26 cellular contexts compared by ENCODE assay signal in the genomic region with DNA sequence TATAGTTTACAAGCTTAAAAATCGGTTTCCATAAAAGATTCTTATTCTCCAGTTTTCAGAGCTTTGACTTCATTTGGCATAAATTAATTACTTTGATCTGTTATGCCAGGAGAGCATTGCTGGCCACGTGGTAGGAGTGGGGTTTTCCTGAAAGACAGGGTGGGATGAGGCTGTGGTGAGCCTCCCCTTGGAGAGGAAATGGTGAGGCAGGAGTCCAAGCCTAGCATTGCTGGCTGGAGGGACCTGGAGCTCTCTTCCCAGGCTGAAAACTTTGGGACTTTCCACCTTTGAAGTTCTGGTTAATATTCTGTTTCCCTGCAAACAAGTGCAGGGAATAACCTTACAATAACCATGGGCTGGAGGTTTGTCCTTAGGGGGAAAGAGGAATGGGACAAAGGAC. TPM values are rescaled to one million over a fixed set of nuclear protein-coding genes. Genes with fewer than 3 reads are reported as not detected.
"Had no signal": no experiment of that assay in that cellular context is flagged by ENCODE, and none has a peak within 500 bp of the region (broad histone marks: within the 10 kb centered on the region; RNA-seq: fewer than 3 reads in every experiment).

No MANE protein-coding gene starts in this region.

- H3K4me1 ChIP-seq: neural progenitor cell, prostate gland, right atrium auricular region, suprapubic skin, transverse colon had no signal

- H3K27me3 Mint-ChIP-seq: memory B cell had no signal

- H2AFZ ChIP-seq: neural progenitor cell had no signal

- ATAC-seq: effector memory CD8-positive, alpha-beta T cell; heart right ventricle; left colon; left ventricle myocardium superior; sciatic nerve had no signal

- H3K27ac Mint-ChIP-seq: memory B cell; nephron; neural progenitor cell; stimulated activated naive CD8-positive, alpha-beta T cell treated with anti-CD3 and anti-CD28 coated beads, Interleukin-15, Interleukin-2, amounts not matched to agents 100 ng/mL and 50 ng/mL, for 24 hours had no signal

- H3K9me3 ChIP-seq: prostate gland, suprapubic skin, transverse colon had no signal

- H3K36me3 ChIP-seq: heart right ventricle, neural progenitor cell, prostate gland, right atrium auricular region, suprapubic skin, transverse colon had no signal

- H3K9ac ChIP-seq: neural progenitor cell had no signal

- H3K4me1 Mint-ChIP-seq: immature natural killer cell, memory B cell, nephron, neural progenitor cell had no signal

- H3K4me3 Mint-ChIP-seq: effector memory CD8-positive, alpha-beta T cell; immature natural killer cell; memory B cell; nephron; neural progenitor cell; stimulated activated naive CD8-positive, alpha-beta T cell treated with anti-CD3 and anti-CD28 coated beads, Interleukin-15, Interleukin-2, amounts not matched to agents 100 ng/mL and 50 ng/mL, for 24 hours had no signal

- H3K27ac ChIP-seq: coronary artery, heart right ventricle, neural progenitor cell, prostate gland, right atrium auricular region, suprapubic skin, transverse colon had no signal

- DNase-seq: effector memory CD8-positive, alpha-beta T cell; glutamatergic neuron; heart right ventricle; hippocampal formation; immature natural killer cell; islet precursor cell; kidney glomerular epithelial cell; left colon; left ventricle myocardium superior; stimulated activated CD4-positive, alpha-beta T cell treated with anti-CD3 and anti-CD28 coated beads, Interleukin-12 subunit alpha, Interleukin-12 subunit beta, amount 100 ng/mL, for 4 hours; stimulated activated CD4-positive, alpha-beta T cell treated with anti-CD3 and anti-CD28 coated beads, Interleukin-1b, Interleukin-23, amount 100 ng/mL, for 48 hours; stimulated activated CD4-positive, alpha-beta T cell treated with anti-CD3 and anti-CD28 coated beads, Interleukin-4, amount 100 ng/mL, for 1 hour; stimulated activated CD8-positive, alpha-beta memory T cell treated with anti-CD3 and anti-CD28 coated beads, Interleukin-4, amount 100 ng/mL, for 48 hours; transverse colon had no signal

- H3K4me2 ChIP-seq: neural progenitor cell, smooth muscle cell had no signal

- H3K27me3 ChIP-seq: neural progenitor cell, right atrium auricular region, suprapubic skin had no signal

- H3K4me3 ChIP-seq: coronary artery, heart right ventricle, lung, neural progenitor cell, prostate gland, right atrium auricular region, smooth muscle cell, suprapubic skin, transverse colon had no signal

RNA-seq across cellular contexts. Expression of a gene that starts 21.1 kb away (rescaled TPM):
- total RNA-seq: smooth muscle cell had no signal

RNA-seq across cellular contexts. Expression of a gene that starts 31.5 kb away (rescaled TPM):
- total RNA-seq: dermis microvascular lymphatic vessel endothelial cell, smooth muscle cell had no signal
